7 cellular contexts compared by ENCODE assay signal in genomic region chr1:247118946-247119446, GRCh38. TPM values are rescaled to one million over a fixed set of nuclear protein-coding genes. Genes with fewer than 3 reads are reported as not detected.
DNase-seq lines count a peak whose midpoint lies in the region; ATAC-seq and TF ChIP-seq lines count a peak whose summit lies in the region.

No MANE protein-coding gene starts in this region.

- in situ Hi-C loops in KBM-7 (cut with MboI; ENCODE audit: low pct_unique_long_range_greater_than_20kb, low sequenced_read_pairs): no loop called here

- H3K4me1 Mint-ChIP-seq in nephron progenitor cell: no peaks in the 10 kb centered on the region

- no peak for TF ChIP-seq POLR2A in esophagus squamous epithelium (IDR thresholded peaks at IDR 0.05)

- peaks cover 4% of the 10 kb centered on the region for H3K27me3 Mint-ChIP-seq in nephron progenitor cell (ENCODE audit: low read depth, poor library complexity)

- no peak overlapping the region for H3K4me3 Mint-ChIP-seq in nephron progenitor cell

- DNase-seq in ELR (ENCODE audit: low read depth) (peak; percentile 48), KBM-7 (peak; percentile 71), nephron progenitor cell (peak; percentile 46), right atrium auricular region (ENCODE audit: low spot score) (no peak), esophagus squamous epithelium (lab: John Stamatoyannopoulos, UW) (no peak)
- peak; percentile 57 to 62 for DNase-seq in activated T-cell treated with anti-CD3 and anti-CD28 coated beads, Interleukin-2, amount 50 U/mL, for 48 hours

- no peaks in the 10 kb centered on the region for H3K27me3 ChIP-seq in right atrium auricular region
- H3K27me3 ChIP-seq in esophagus squamous epithelium: no peaks in the 10 kb centered on the region

- H3K36me3 ChIP-seq in right atrium auricular region (no peaks in the 10 kb centered on the region), esophagus squamous epithelium (no peaks in the 10 kb centered on the region)

- TF ChIP-seq CTCF in nephron progenitor cell (IDR thresholded peaks at IDR 0.05) (no peak), right atrium auricular region (IDR thresholded peaks at IDR 0.05) (no peak), esophagus squamous epithelium (IDR thresholded peaks at IDR 0.05) (no peak)

- H3K9me3 ChIP-seq in right atrium auricular region (no peaks in the 10 kb centered on the region), esophagus squamous epithelium (no peaks in the 10 kb centered on the region)

- intact Hi-C loops in esophagus squamous epithelium (cut with DNase I): no loop called here

- ATAC-seq in GM18873 (IDR thresholded peaks at IDR 0.05; ENCODE audit: low FRiP score, unreplicated experiment): no peak

- H3K4me1 ChIP-seq in right atrium auricular region (no peaks in the 10 kb centered on the region), esophagus squamous epithelium (no peaks in the 10 kb centered on the region)

- peaks cover 4% of the 10 kb centered on the region for H3K36me3 Mint-ChIP-seq in nephron progenitor cell (ENCODE audit: low read depth)

- no peak overlapping the region for H3K27ac ChIP-seq in right atrium auricular region
- no peak overlapping the region for H3K27ac ChIP-seq in esophagus squamous epithelium

- WGBS in esophagus squamous epithelium, 2 donors: 60% methylated on average over 1 of the region's 11 CpGs; no CpG with 5 or more reads in 1 of the 2 donors

- H3K9me3 Mint-ChIP-seq in nephron progenitor cell: peaks cover 26% of the 10 kb centered on the region

- H3K27ac Mint-ChIP-seq in nephron progenitor cell: no peak overlapping the region

- H3K4me3 ChIP-seq in right atrium auricular region: no peak overlapping the region
- H3K4me3 ChIP-seq in esophagus squamous epithelium: no peak overlapping the region

RNA-seq across cellular contexts. Expression of gene ZNF669, which starts 14.8 kb away (rescaled TPM):
- total RNA-seq in right atrium auricular region (1 to 10 TPM; 3.2 to 3.6 TPM), esophagus squamous epithelium (1 to 10 TPM in 3 of 4 donors, under 1 TPM in 1; 0.95 to 6.7 (median 3.2) TPM)

RNA-seq across cellular contexts. Expression of gene ZNF670, which starts 40.4 kb away (rescaled TPM):
- total RNA-seq in right atrium auricular region (1 to 10 TPM in 1 of 2 donors, under 1 TPM in 1; 0.93 to 1.8 TPM), esophagus squamous epithelium (1 to 10 TPM in 2 of 4 donors, under 1 TPM in 2; 0.57 to 4.0 (median 1.1) TPM)

RNA-seq across cellular contexts. Expression of gene ZNF124, which starts 52.8 kb away (rescaled TPM):
- total RNA-seq in right atrium auricular region (10 to 100 TPM; 10.2 to 22.6 TPM), esophagus squamous epithelium (10 to 100 TPM in 3 of 4 donors, 1 to 10 TPM in 1; 5.7 to 36.4 (median 14.1) TPM)

Comparison
In these comparisons a context has a peak if more than half of its experiments do, and no peak if none do; other contexts are left out.
1. DNase-seq: peak in ELR (single experiment), KBM-7 (single experiment), activated T-cell treated with anti-CD3 and anti-CD28 coated beads, Interleukin-2, amount 50 U/mL, for 48 hours (2 of 2) and nephron progenitor cell (single experiment); none in right atrium auricular region (single experiment) and esophagus squamous epithelium (single experiment).